ENCODE assay signal across 8 cellular contexts in genomic region chr3:195259564-195260285, GRCh38. TPM values are rescaled to one million over a fixed set of nuclear protein-coding genes. Genes with fewer than 3 reads are reported as not detected.
DNase-seq lines count a peak whose midpoint lies in the region; ATAC-seq and TF ChIP-seq lines count a peak whose summit lies in the region.

No MANE protein-coding gene starts in this region.

- no peaks in the 10 kb centered on the region; the same call in 1 of the 2 replicates for H3K27me3 ChIP-seq in OCI-LY1 (ENCODE audit: insufficient read depth, low read length)

- H3K79me2 ChIP-seq in OCI-LY1 (ENCODE audit: insufficient read depth, low read length): no peaks in the 10 kb centered on the region

- no peak overlapping the region for H3K27ac ChIP-seq in OCI-LY1 (ENCODE audit: low read depth, low read length, poor library complexity, severe bottlenecking)

- H3K9ac ChIP-seq in OCI-LY1 (ENCODE audit: low read length): peak overlapping the region; percentile 25; the same call in 1 of the 2 replicates

- H3K36me3 ChIP-seq in OCI-LY1 (ENCODE audit: insufficient read depth, low read length): no peaks in the 10 kb centered on the region; the same call in 1 of the 2 replicates

- H3F3A ChIP-seq in OCI-LY1 (ENCODE audit: insufficient read depth, low read length): no peaks in the 10 kb centered on the region; the same call in 1 of the 2 replicates

- no peaks in the 10 kb centered on the region for H3K9me3 ChIP-seq in OCI-LY1 (ENCODE audit: low read length)

- H3K9me2 ChIP-seq in OCI-LY1 (ENCODE audit: low read depth, low read length): no peaks in the 10 kb centered on the region

- ATAC-seq in GM21515 (IDR thresholded peaks at IDR 0.05; ENCODE audit: unreplicated experiment): peak; percentile 79
- ATAC-seq in esophagus mucosa: peak; percentile 86

- no peaks in the 10 kb centered on the region for H4K20me1 ChIP-seq in OCI-LY1 (ENCODE audit: insufficient read depth, low read length)

- H2AFZ ChIP-seq in OCI-LY1 (ENCODE audit: low read length): no peak overlapping the region

- peak; percentile 38; the same call in 1 of the 2 replicates for TF ChIP-seq CTCF in OCI-LY1 (IDR thresholded peaks at IDR 0.05; ENCODE audit: low read length)

- peak; percentile 55 for DNase-seq in DMS153 treated with DMSO at 0.1 percent for 48 hours (lab: John Stamatoyannopoulos, UW; ENCODE audit: unreplicated experiment)
- peak; percentile 96 for DNase-seq in HuH-7 (ENCODE audit: low spot score)
- DNase-seq in activated T-cell treated with anti-CD3 and anti-CD28 coated beads, Interleukin-2, amount 50 U/mL, for 1 hour: peak; percentile 91
- DNase-seq in myocyte (ENCODE audit: low read depth): peak; percentile 90
- DNase-seq in stimulated activated CD8-positive, alpha-beta memory T cell treated with anti-CD3 and anti-CD28 coated beads, Interleukin-7, amount 100 ng/mL, for 4 hours (ENCODE audit: low read depth in 2 of 2): peak; percentile 81 to 89

- peak overlapping the region; percentile 66 for H3K4me3 ChIP-seq in OCI-LY1 (ENCODE audit: low read depth, low read length, poor library complexity, severe bottlenecking)

- peak overlapping the region; percentile 94 for H3K4me2 ChIP-seq in OCI-LY1 (ENCODE audit: low read length)

- peaks cover 25% of the 10 kb centered on the region for H3K4me1 ChIP-seq in OCI-LY1 (ENCODE audit: insufficient read depth, low read length, severe bottlenecking)

RNA-seq across cellular contexts. Expression of gene XXYLT1, which starts 11.2 kb away (rescaled TPM):
- total RNA-seq in esophagus mucosa (12.7 TPM), myocyte (14.5 and 20.1 TPM in 2 replicates)
- polyA plus RNA-seq in myocyte (2012): 21.7 TPM
